Comparison of ENCODE assay signal across 1 cellular context in the genomic region with DNA sequence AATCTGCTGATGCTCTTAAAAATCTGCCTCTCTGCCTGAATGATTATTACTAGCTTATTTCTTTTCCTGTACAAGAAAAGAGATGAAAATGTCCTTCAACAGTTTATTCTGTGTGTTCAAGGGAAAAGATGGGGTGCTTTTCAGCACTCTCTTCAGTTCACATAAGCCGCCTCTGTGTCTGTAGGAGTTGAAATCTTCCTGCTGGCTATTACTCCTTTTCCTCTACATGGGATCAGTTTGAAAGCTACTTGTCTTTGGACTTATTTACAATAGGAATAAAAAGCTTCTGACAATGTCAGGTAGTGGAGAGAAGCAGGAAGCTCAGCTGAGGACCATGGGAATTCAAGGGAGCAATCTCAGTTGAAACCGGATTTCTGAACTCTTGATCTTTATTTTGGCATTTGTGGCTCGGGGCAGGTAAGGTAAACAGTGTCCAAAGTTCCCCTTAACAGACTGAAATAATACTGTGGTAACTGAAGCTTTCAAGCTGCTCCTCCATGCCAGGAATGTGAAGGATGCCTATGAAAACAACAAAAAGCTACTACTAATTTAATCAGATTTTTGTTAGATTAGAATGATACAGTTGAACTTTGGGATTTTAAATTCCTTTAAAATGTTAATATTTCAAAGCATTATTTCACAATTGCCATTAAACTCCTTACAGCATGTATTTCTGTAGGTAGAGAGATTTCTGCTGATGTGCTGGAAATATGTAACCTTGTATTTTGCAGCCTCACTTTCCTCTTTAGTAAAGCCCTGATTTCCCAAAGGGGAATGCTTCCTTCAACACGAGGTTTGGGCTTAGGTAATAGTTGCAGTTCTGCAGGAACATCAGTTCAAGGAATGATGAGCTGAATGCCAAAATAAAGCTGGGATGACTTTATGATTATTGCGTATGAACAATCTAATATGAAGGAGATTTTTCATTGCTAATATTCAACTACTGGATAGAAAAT.
TF ChIP-seq lines count a peak whose summit lies in the region.

No MANE protein-coding gene starts in this region.

TF ChIP-seq in HepG2, 621 proteins besides CTCF, POLR2A, EP300 and RAD21 (continued from another document and continues in another):
- no peak for TF ChIP-seq TOPORS (CRISPR knock-in tag; IDR thresholded peaks at IDR 0.05)
- TF ChIP-seq ZNF782 (CRISPR knock-in tag; IDR thresholded peaks at IDR 0.05; ENCODE audit: borderline replicate concordance), result no peak
- TF ChIP-seq TEAD3 (CRISPR knock-in tag; optimal IDR thresholded peaks at IDR 0.05; ENCODE audit: borderline replicate concordance), result peak; percentile 93
- no peak for TF ChIP-seq NFKB2 (CRISPR knock-in tag; IDR thresholded peaks at IDR 0.05; ENCODE audit: borderline replicate concordance)
- TF ChIP-seq, protein P1, sequence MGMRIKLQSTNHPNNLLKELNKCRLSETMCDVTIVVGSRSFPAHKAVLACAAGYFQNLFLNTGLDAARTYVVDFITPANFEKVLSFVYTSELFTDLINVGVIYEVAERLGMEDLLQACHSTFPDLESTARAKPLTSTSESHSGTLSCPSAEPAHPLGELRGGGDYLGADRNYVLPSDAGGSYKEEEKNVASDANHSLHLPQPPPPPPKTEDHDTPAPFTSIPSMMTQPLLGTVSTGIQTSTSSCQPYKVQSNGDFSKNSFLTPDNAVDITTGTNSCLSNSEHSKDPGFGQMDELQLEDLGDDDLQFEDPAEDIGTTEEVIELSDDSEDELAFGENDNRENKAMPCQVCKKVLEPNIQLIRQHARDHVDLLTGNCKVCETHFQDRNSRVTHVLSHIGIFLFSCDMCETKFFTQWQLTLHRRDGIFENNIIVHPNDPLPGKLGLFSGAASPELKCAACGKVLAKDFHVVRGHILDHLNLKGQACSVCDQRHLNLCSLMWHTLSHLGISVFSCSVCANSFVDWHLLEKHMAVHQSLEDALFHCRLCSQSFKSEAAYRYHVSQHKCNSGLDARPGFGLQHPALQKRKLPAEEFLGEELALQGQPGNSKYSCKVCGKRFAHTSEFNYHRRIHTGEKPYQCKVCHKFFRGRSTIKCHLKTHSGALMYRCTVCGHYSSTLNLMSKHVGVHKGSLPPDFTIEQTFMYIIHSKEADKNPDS (CRISPR knock-in tag; IDR thresholded peaks at IDR 0.05), result peak; percentile 98
- TF ChIP-seq SKI (IDR thresholded peaks at IDR 0.05; ENCODE audit: partially characterized antibody), result no peak
- TF ChIP-seq, protein P2, sequence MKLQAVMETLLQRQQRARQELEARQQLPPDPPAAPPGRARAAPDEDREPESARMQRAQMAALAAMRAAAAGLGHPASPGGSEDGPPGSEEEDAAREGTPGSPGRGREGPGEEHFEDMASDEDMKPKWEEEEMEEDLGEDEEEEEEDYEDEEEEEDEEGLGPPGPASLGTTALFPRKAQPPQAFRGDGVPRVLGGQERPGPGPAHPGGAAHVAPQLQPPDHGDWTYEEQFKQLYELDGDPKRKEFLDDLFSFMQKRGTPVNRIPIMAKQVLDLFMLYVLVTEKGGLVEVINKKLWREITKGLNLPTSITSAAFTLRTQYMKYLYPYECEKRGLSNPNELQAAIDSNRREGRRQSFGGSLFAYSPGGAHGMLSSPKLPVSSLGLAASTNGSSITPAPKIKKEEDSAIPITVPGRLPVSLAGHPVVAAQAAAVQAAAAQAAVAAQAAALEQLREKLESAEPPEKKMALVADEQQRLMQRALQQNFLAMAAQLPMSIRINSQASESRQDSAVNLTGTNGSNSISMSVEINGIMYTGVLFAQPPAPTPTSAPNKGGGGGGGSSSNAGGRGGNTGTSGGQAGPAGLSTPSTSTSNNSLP (IDR thresholded peaks at IDR 0.05; ENCODE audit: low read depth, low read length), result peak; percentile 80
- TF ChIP-seq MED1 (CRISPR knock-in tag; IDR thresholded peaks at IDR 0.05), result peak; percentile 73; the same call in 1 of the 2 replicates
- no peak for TF ChIP-seq TRIM24 (CRISPR knock-in tag; IDR thresholded peaks at IDR 0.05)
- TF ChIP-seq SP2 (CRISPR knock-in tag; IDR thresholded peaks at IDR 0.05), result no peak
- TF ChIP-seq, protein P3, sequence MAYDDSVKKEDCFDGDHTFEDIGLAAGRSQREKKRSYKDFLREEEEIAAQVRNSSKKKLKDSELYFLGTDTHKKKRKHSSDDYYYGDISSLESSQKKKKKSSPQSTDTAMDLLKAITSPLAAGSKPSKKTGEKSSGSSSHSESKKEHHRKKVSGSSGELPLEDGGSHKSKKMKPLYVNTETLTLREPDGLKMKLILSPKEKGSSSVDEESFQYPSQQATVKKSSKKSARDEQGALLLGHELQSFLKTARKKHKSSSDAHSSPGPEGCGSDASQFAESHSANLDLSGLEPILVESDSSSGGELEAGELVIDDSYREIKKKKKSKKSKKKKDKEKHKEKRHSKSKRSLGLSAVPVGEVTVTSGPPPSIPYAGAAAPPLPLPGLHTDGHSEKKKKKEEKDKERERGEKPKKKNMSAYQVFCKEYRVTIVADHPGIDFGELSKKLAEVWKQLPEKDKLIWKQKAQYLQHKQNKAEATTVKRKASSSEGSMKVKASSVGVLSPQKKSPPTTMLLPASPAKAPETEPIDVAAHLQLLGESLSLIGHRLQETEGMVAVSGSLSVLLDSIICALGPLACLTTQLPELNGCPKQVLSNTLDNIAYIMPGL (CRISPR knock-in tag; IDR thresholded peaks at IDR 0.05; ENCODE audit: borderline replicate concordance in 1 of 2, low read depth in 1 of 2), result 0 out of 4 replicates have a peak, but pooled peaks of 1 of the 2 experiments have one; percentile 17
- no peak for TF ChIP-seq ZNF552 (CRISPR knock-in tag; IDR thresholded peaks at IDR 0.05; ENCODE audit: borderline replicate concordance)
- no peak for TF ChIP-seq ZFP36 (IDR thresholded peaks at IDR 0.05; ENCODE audit: borderline replicate concordance, low read depth, low read length, partially characterized antibody)
- TF ChIP-seq U2AF1 (optimal IDR thresholded peaks at IDR 0.05; ENCODE audit: low read depth, low read length), result no peak
- TF ChIP-seq EEA1 (CRISPR knock-in tag; IDR thresholded peaks at IDR 0.05; ENCODE audit: borderline replicate concordance), result no peak
- TF ChIP-seq, protein P4, sequence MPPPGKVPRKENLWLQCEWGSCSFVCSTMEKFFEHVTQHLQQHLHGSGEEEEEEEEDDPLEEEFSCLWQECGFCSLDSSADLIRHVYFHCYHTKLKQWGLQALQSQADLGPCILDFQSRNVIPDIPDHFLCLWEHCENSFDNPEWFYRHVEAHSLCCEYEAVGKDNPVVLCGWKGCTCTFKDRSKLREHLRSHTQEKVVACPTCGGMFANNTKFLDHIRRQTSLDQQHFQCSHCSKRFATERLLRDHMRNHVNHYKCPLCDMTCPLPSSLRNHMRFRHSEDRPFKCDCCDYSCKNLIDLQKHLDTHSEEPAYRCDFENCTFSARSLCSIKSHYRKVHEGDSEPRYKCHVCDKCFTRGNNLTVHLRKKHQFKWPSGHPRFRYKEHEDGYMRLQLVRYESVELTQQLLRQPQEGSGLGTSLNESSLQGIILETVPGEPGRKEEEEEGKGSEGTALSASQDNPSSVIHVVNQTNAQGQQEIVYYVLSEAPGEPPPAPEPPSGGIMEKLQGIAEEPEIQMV (CRISPR knock-in tag; IDR thresholded peaks at IDR 0.05; ENCODE audit: low read depth), result no peak
- no peak for TF ChIP-seq IRF1 (CRISPR knock-in tag; IDR thresholded peaks at IDR 0.05; ENCODE audit: low read depth)
- TF ChIP-seq ZNF3 (CRISPR knock-in tag; IDR thresholded peaks at IDR 0.05), result no peak
- TF ChIP-seq ZMYM2 (CRISPR knock-in tag; IDR thresholded peaks at IDR 0.05), result no peak
- TF ChIP-seq ZNF142 (CRISPR knock-in tag; IDR thresholded peaks at IDR 0.05), result no peak
- TF ChIP-seq ZNF160 (CRISPR knock-in tag; IDR thresholded peaks at IDR 0.05), result no peak
- TF ChIP-seq ZZZ3 (CRISPR knock-in tag; IDR thresholded peaks at IDR 0.05; ENCODE audit: borderline replicate concordance), result no peak
- TF ChIP-seq, protein P5, sequence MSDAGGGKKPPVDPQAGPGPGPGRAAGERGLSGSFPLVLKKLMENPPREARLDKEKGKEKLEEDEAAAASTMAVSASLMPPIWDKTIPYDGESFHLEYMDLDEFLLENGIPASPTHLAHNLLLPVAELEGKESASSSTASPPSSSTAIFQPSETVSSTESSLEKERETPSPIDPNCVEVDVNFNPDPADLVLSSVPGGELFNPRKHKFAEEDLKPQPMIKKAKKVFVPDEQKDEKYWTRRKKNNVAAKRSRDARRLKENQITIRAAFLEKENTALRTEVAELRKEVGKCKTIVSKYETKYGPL (CRISPR knock-in tag; IDR thresholded peaks at IDR 0.05), result no peak
- peak; percentile 48; the same call in 1 of the 2 replicates for TF ChIP-seq ZNF800 (CRISPR knock-in tag; IDR thresholded peaks at IDR 0.05)
- peak; percentile 82; the same call in 1 of the 2 replicates for TF ChIP-seq SNAPC2 (CRISPR knock-in tag; IDR thresholded peaks at IDR 0.05)
- TF ChIP-seq SMC3 (IDR thresholded peaks at IDR 0.05; ENCODE audit: low read length), result no peak
- no peak for TF ChIP-seq SUZ12 (IDR thresholded peaks at IDR 0.05; ENCODE audit: low read depth, low read length)
- no peak for TF ChIP-seq ZNF513 (CRISPR knock-in tag; conservative IDR thresholded peaks at IDR 0.05)
- TF ChIP-seq HNRNPH1 (optimal IDR thresholded peaks at IDR 0.05; ENCODE audit: low read depth, low read length), result no peak
- TF ChIP-seq CREM (IDR thresholded peaks at IDR 0.05), result peak; percentile 71
- no peak for TF ChIP-seq CREM (CRISPR knock-in tag; IDR thresholded peaks at IDR 0.05)
- TF ChIP-seq ZNF251 (CRISPR knock-in tag; IDR thresholded peaks at IDR 0.05), result no peak
- no peak for TF ChIP-seq ETS1 (CRISPR knock-in tag; IDR thresholded peaks at IDR 0.05)
